ENCODE assay signal across 8 cellular contexts in the genomic region with DNA sequence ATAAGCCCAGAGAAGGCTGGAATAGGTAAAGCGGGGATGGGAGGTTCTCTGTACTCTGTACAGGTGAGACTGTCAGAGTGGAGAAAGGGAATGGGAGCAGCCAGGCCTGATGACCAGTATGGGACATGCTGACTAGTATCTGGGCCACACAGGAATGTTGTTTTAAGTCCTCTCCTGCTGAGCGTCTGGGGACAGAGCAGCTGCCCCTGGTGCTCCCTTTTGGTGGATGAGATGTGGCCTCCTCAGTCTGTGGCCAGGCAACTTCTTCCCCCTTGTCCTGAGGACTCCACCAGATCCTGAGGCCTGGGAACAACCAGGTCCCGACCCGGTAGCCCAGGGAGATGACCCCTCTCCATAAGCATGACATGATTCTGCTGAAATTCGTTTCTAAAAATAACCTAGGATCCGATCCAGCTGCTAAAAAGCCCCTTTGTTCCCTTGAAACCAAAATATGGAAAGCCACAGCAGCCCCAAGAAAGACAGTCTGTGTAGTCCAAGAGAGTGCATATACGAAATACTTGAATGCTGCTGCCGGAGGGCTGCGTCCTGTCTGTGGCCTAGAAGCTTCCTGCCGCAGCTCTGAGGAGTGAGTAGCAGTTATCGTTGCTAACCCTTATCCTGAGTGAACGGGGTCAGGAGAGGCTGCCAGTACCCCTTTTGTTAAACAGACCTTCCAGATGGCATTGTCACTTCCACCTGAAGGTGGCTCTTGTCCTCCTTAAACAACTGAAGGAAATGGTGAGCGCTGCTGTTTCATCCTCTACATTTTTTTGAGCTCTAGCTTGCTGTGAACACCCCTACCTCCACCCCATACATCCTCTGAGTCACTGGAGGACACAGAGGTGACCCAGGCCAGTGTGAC. TPM values are rescaled to one million over a fixed set of nuclear protein-coding genes. Genes with fewer than 3 reads are reported as not detected.
DNase-seq lines count a peak whose midpoint lies in the region; ATAC-seq and TF ChIP-seq lines count a peak whose summit lies in the region.

No MANE protein-coding gene starts in this region.

- H3K36me3 ChIP-seq in gastrocnemius medialis, result no peaks in the 10 kb centered on the region

- ATAC-seq in activated naive CD8-positive, alpha-beta T cell treated with anti-CD3 and anti-CD28 coated beads, Interleukin-2, amount 10 ng/mL, durations not matched to agents 7 days and 5 days (ENCODE audit: low read depth), result peak; percentile 93
- ATAC-seq in left ventricle myocardium superior (peak; percentile 54), gastrocnemius medialis (peak; percentile 61 to 75), HG02571 (IDR thresholded peaks at IDR 0.05; ENCODE audit: unreplicated experiment) (no peak)

- H3K9me3 ChIP-seq in gastrocnemius medialis, result no peaks in the 10 kb centered on the region

- DNase-seq in AG10803 (ENCODE audit: low read depth) (peak; percentile 89), HFFc6 (peak; percentile 96), SKM-1 treated with dmso at 0.1 percent for 144 hours (lab: John Stamatoyannopoulos, UW; ENCODE audit: unreplicated experiment) (peak; percentile 97), left ventricle myocardium superior (peak; percentile 44), gastrocnemius medialis (peak in 1 of 2 donors; percentile 53), NCI-H1105 (lab: John Stamatoyannopoulos, UW) (no peak)
- DNase-seq in activated naive CD8-positive, alpha-beta T cell treated with anti-CD3 and anti-CD28 coated beads, Interleukin-2, amount 10 ng/mL, durations not matched to agents 7 days and 5 days, result peak; percentile 81

- TF ChIP-seq CTCF in AG10803 (conservative IDR thresholded peaks at IDR 0.05; ENCODE audit: low read length) (peak; percentile 23; the same call in 1 of the 2 replicates), HFFc6 (IDR thresholded peaks at IDR 0.05) (peak; percentile 69), gastrocnemius medialis (IDR thresholded peaks at IDR 0.05 in 4 of 5, conservative IDR thresholded peaks at IDR 0.05 in 1 of 5) (peak in 1 of 5 experiments; percentile 14)

- no peaks in the 10 kb centered on the region for H3K9me3 Mint-ChIP-seq in HFFc6
- no peaks in the 10 kb centered on the region for H3K9me3 Mint-ChIP-seq in activated naive CD8-positive, alpha-beta T cell treated with anti-CD3 and anti-CD28 coated beads, Interleukin-2, amount 10 ng/mL, durations not matched to agents 7 days and 5 days

- intact Hi-C loops in left ventricle myocardium superior (cut with micrococcal nuclease) (no loop called here), gastrocnemius medialis (cut with DNase I; ENCODE audit: low total_unique reads) (loop anchor here (5.0 kb wide), 1 partner anchor 46 kb away; a partner anchor contains a TSS)

- peaks cover 9% of the 10 kb centered on the region for H3K27me3 Mint-ChIP-seq in HFFc6 (ENCODE audit: insufficient read depth)
- no peaks in the 10 kb centered on the region for H3K27me3 Mint-ChIP-seq in activated naive CD8-positive, alpha-beta T cell treated with anti-CD3 and anti-CD28 coated beads, Interleukin-2, amount 10 ng/mL, durations not matched to agents 7 days and 5 days

- H3K27ac ChIP-seq in gastrocnemius medialis, result peak overlapping the region; percentile 64 to 82 (median 70)

- no peaks in the 10 kb centered on the region for H3K27me3 ChIP-seq in gastrocnemius medialis

- H3K4me1 ChIP-seq in gastrocnemius medialis, result peaks cover 38 to 45% of the 10 kb centered on the region in 2 donors

- peaks cover 32% of the 10 kb centered on the region for H3K36me3 Mint-ChIP-seq in HFFc6 (ENCODE audit: low read depth)
- H3K36me3 Mint-ChIP-seq in activated naive CD8-positive, alpha-beta T cell treated with anti-CD3 and anti-CD28 coated beads, Interleukin-2, amount 10 ng/mL, durations not matched to agents 7 days and 5 days, result peaks cover 27% of the 10 kb centered on the region

- H3K4me3 ChIP-seq in AG10803 (ENCODE audit: low read length) (0 out of 2 replicates have a peak overlapping the region, but pooled peaks have one; percentile 6), gastrocnemius medialis (no peak overlapping the region)

- peak overlapping the region; percentile 80 for H3K4me3 Mint-ChIP-seq in HFFc6
- H3K4me3 Mint-ChIP-seq in activated naive CD8-positive, alpha-beta T cell treated with anti-CD3 and anti-CD28 coated beads, Interleukin-2, amount 10 ng/mL, durations not matched to agents 7 days and 5 days, result peak overlapping the region; percentile 77

- POLR2A ChIA-PET in activated naive CD8-positive, alpha-beta T cell treated with anti-CD3 and anti-CD28 coated beads, Interleukin-2, amount 10 ng/mL, durations not matched to agents 7 days and 5 days (lab: Charles Lee), result interaction anchor here (0.6 to 3.3 kb wide), 15 partner anchors 9 to 667 kb away, joined by 3 to 21 read pairs (median 5); a partner anchor contains a TSS

- peak overlapping the region; percentile 97 for H3K27ac Mint-ChIP-seq in HFFc6
- peak overlapping the region; percentile 94 for H3K27ac Mint-ChIP-seq in activated naive CD8-positive, alpha-beta T cell treated with anti-CD3 and anti-CD28 coated beads, Interleukin-2, amount 10 ng/mL, durations not matched to agents 7 days and 5 days

- peaks cover 80% of the 10 kb centered on the region for H3K4me1 Mint-ChIP-seq in HFFc6 (ENCODE audit: low read depth)
- peaks cover 45% of the 10 kb centered on the region for H3K4me1 Mint-ChIP-seq in activated naive CD8-positive, alpha-beta T cell treated with anti-CD3 and anti-CD28 coated beads, Interleukin-2, amount 10 ng/mL, durations not matched to agents 7 days and 5 days

- in situ Hi-C loops in gastrocnemius medialis (cut with MboI; ENCODE audit: low sequenced_read_pairs in 4 of 4), result no loop called here

- no peak for TF ChIP-seq POLR2A in gastrocnemius medialis (IDR thresholded peaks at IDR 0.05)

RNA-seq across cellular contexts. Expression of a gene that starts 47.1 kb away (rescaled TPM):
- 100 to 1,000 TPM; 199 to 243 (median 221) TPM for total RNA-seq in HFFc6 (2021; fragmentation: NEBNext Ultra II Directional; extraction: Animal tissue kit (Norgen Biotek cat#: 25700))
- 10 to 100 TPM; 64.5 to 67.2 TPM for total RNA-seq in activated naive CD8-positive, alpha-beta T cell treated with anti-CD3 and anti-CD28 coated beads, Interleukin-2, amount 10 ng/mL, durations not matched to agents 7 days and 5 days
- 69.5 TPM for total RNA-seq in left ventricle myocardium superior
- total RNA-seq in gastrocnemius medialis, result 10 to 100 TPM in 3 of 4 donors, 1 to 10 TPM in 1; 9.3 to 19.0 (median 12.0) TPM
